24 cellular contexts compared by ENCODE assay signal in genomic region chr2:120219291-120219690, GRCh38.
"Had no signal": no experiment of that assay in that cellular context is flagged by ENCODE, and none has a peak within 500 bp of the region (broad histone marks: within the 10 kb centered on the region; RNA-seq: fewer than 3 reads in every experiment).

No MANE protein-coding gene starts in this region.

- H3K9me3 ChIP-seq: esophagus squamous epithelium, left lung, ovary, prostate gland had no signal

- H3K27ac Mint-ChIP-seq: activated T-helper 17 cell treated with anti-CD3 and anti-CD28 coated beads, Interleukin-2, amount 50 U/mL, for 72 hours; nephron had no signal

- DNase-seq: activated CD4-positive, CD25-positive, alpha-beta regulatory T cell treated with anti-CD3 and anti-CD28 coated beads, Interleukin-2, amount 50 U/mL, for 72 hours; activated gamma-delta T cell treated with Interleukin-2 at 50 U/mL for 16 hours; activated naive CD4-positive, alpha-beta T cell treated with anti-CD3 and anti-CD28 coated beads, Interleukin-2, amount 50 U/mL, for 16 hours; activated T-cell treated with anti-CD3 and anti-CD28 coated beads, Interleukin-2, amount 50 U/mL, for 4 hours; amniotic stem cell; central memory CD4-positive, alpha-beta T cell; effector CD4-positive, alpha-beta T cell; esophagus squamous epithelium; foreskin melanocyte; left lung; lower lobe of right lung; mesenchymal stem cell; ovary; retina; stimulated activated CD4-positive, alpha-beta T cell treated with anti-CD3 and anti-CD28 coated beads, Interleukin-15, amount 100 ng/mL, for 24 hours; stimulated activated CD4-positive, alpha-beta T cell treated with anti-CD3 and anti-CD28 coated beads, Interleukin-2, amount 100 ng/mL, for 24 hours; stimulated activated naive CD4-positive, alpha-beta T cell treated with Interleukin-2 at 50 U/mL for 16 hours; T-helper 2 cell had no signal

- H3K36me3 ChIP-seq: ovary, prostate gland had no signal

- H3K4me3 ChIP-seq: esophagus squamous epithelium, left lung, lower lobe of right lung, ovary, prostate gland, smooth muscle cell, tibial nerve had no signal

- H3K4me3 Mint-ChIP-seq: activated T-cell treated with anti-CD3 and anti-CD28 coated beads, Interleukin-2, amount 50 U/mL, for 4 hours; activated T-helper 17 cell treated with anti-CD3 and anti-CD28 coated beads, Interleukin-2, amount 50 U/mL, for 72 hours had no signal

- H3K27ac ChIP-seq: epithelial cell of prostate, esophagus squamous epithelium, left lung, lower lobe of right lung, ovary, prostate gland, tibial nerve had no signal

- H3K4me2 ChIP-seq: smooth muscle cell had no signal

- ATAC-seq: activated T-cell treated with anti-CD3 and anti-CD28 coated beads, Interleukin-2, amount 50 U/mL, for 4 hours; activated T-helper 17 cell treated with anti-CD3 and anti-CD28 coated beads, Interleukin-2, amount 50 U/mL, for 72 hours; left lung; lower lobe of right lung had no signal

- H3K27me3 Mint-ChIP-seq: activated T-helper 17 cell treated with anti-CD3 and anti-CD28 coated beads, Interleukin-2, amount 50 U/mL, for 72 hours had no signal

- H3K27me3 ChIP-seq: esophagus squamous epithelium, left lung, ovary, tibial nerve had no signal
